In the genomic region with DNA sequence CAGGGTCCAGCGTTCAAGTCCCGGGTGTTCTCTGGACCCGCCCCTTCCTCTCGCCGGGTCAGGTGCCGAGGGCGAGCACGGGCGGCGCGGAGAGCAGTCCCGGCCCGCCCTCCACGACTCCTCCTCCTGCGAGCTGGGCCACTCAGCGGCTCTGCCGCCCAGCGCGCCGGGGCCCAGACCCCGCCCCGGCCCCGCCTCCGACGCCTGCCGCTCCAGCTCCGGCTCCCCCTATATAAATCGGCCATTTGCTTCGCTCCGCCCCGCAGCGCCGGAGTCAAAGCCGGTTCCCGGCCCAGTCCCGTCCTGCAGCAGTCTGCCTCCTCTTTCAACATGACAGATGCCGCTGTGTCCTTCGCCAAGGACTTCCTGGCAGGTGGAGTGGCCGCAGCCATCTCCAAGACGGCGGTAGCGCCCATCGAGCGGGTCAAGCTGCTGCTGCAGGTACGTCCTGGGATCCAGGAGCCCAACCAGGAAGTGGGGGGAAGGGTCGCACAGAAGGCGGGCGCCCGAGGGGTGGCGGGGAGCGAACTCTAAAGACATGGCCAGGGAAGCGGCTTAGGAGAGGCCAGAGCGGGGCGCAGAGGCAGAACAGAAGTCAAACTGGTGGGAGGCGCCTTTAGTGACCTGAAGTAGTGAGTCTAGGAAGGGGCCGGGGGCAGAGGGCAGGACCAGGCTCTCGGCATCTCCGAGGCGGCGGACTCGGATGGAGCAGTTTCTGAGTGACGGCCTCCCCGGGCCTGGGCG, we compare ENCODE assay signal across 1 cellular context.
TF ChIP-seq lines count a peak whose summit lies in the region.

A gene (plus strand): TSS at position 259 of the 744 bp plus-strand sequence. CDS start 72 bp downstream, at position 331.

TF ChIP-seq in HCT116, 20 proteins besides CTCF, POLR2A, EP300 and RAD21:
- TF ChIP-seq, protein P1, sequence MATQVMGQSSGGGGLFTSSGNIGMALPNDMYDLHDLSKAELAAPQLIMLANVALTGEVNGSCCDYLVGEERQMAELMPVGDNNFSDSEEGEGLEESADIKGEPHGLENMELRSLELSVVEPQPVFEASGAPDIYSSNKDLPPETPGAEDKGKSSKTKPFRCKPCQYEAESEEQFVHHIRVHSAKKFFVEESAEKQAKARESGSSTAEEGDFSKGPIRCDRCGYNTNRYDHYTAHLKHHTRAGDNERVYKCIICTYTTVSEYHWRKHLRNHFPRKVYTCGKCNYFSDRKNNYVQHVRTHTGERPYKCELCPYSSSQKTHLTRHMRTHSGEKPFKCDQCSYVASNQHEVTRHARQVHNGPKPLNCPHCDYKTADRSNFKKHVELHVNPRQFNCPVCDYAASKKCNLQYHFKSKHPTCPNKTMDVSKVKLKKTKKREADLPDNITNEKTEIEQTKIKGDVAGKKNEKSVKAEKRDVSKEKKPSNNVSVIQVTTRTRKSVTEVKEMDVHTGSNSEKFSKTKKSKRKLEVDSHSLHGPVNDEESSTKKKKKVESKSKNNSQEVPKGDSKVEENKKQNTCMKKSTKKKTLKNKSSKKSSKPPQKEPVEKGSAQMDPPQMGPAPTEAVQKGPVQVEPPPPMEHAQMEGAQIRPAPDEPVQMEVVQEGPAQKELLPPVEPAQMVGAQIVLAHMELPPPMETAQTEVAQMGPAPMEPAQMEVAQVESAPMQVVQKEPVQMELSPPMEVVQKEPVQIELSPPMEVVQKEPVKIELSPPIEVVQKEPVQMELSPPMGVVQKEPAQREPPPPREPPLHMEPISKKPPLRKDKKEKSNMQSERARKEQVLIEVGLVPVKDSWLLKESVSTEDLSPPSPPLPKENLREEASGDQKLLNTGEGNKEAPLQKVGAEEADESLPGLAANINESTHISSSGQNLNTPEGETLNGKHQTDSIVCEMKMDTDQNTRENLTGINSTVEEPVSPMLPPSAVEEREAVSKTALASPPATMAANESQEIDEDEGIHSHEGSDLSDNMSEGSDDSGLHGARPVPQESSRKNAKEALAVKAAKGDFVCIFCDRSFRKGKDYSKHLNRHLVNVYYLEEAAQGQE (IDR thresholded peaks at IDR 0.05; ENCODE audit: low read depth), result no peak
- peak; percentile 44 for TF ChIP-seq SP1 (IDR thresholded peaks at IDR 0.05; ENCODE audit: low read depth)
- TF ChIP-seq EGR1 (IDR thresholded peaks at IDR 0.05; ENCODE audit: low read depth), result no peak
- TF ChIP-seq, protein P2, sequence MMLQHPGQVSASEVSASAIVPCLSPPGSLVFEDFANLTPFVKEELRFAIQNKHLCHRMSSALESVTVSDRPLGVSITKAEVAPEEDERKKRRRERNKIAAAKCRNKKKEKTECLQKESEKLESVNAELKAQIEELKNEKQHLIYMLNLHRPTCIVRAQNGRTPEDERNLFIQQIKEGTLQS (IDR thresholded peaks at IDR 0.05), result no peak
- no peak for TF ChIP-seq TCF7L2 (IDR thresholded peaks at IDR 0.05; ENCODE audit: borderline replicate concordance, extremely low read depth, insufficient read depth, insufficient read length)
- no peak for TF ChIP-seq ZNF274 (IDR thresholded peaks at IDR 0.05; ENCODE audit: low read depth, low read length)
- no peak for TF ChIP-seq FOSL1 (IDR thresholded peaks at IDR 0.05; ENCODE audit: low read depth)
- TF ChIP-seq, protein P3, sequence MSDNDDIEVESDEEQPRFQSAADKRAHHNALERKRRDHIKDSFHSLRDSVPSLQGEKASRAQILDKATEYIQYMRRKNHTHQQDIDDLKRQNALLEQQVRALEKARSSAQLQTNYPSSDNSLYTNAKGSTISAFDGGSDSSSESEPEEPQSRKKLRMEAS (IDR thresholded peaks at IDR 0.05), result peak; percentile 73
- no peak for TF ChIP-seq ELF1 (IDR thresholded peaks at IDR 0.05; ENCODE audit: borderline replicate concordance, low read depth)
- TF ChIP-seq, protein P4, sequence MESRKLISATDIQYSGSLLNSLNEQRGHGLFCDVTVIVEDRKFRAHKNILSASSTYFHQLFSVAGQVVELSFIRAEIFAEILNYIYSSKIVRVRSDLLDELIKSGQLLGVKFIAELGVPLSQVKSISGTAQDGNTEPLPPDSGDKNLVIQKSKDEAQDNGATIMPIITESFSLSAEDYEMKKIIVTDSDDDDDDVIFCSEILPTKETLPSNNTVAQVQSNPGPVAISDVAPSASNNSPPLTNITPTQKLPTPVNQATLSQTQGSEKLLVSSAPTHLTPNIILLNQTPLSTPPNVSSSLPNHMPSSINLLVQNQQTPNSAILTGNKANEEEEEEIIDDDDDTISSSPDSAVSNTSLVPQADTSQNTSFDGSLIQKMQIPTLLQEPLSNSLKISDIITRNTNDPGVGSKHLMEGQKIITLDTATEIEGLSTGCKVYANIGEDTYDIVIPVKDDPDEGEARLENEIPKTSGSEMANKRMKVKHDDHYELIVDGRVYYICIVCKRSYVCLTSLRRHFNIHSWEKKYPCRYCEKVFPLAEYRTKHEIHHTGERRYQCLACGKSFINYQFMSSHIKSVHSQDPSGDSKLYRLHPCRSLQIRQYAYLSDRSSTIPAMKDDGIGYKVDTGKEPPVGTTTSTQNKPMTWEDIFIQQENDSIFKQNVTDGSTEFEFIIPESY (IDR thresholded peaks at IDR 0.05; ENCODE audit: extremely low read depth, insufficient replicate concordance, low read length), result no peak
- TF ChIP-seq JUND (IDR thresholded peaks at IDR 0.05), result no peak
- no peak for TF ChIP-seq ZFX (IDR thresholded peaks at IDR 0.05)
- peak; percentile 87 for TF ChIP-seq POLR2AphosphoS5 (IDR thresholded peaks at IDR 0.05; ENCODE audit: low read depth, low read length)
- TF ChIP-seq EZH2 (IDR thresholded peaks at IDR 0.05), result no peak
- no peak for TF ChIP-seq CBX3 (IDR thresholded peaks at IDR 0.05; ENCODE audit: low read depth)
- no peak for TF ChIP-seq SRF (IDR thresholded peaks at IDR 0.05; ENCODE audit: low read depth)
- no peak for TF ChIP-seq CEBPB (IDR thresholded peaks at IDR 0.05; ENCODE audit: low read depth)
- TF ChIP-seq SIN3A (IDR thresholded peaks at IDR 0.05; ENCODE audit: low read depth), result peak; percentile 58; the same call in 1 of the 2 replicates
- TF ChIP-seq EZH2phosphoT487 (IDR thresholded peaks at IDR 0.05; ENCODE audit: borderline replicate concordance), result no peak
- peak; percentile 51 for TF ChIP-seq YY1 (IDR thresholded peaks at IDR 0.05; ENCODE audit: extremely low read depth, insufficient replicate concordance, low read depth, low read length)
